ENCODE assay signal across 20 cellular contexts in the genomic region with DNA sequence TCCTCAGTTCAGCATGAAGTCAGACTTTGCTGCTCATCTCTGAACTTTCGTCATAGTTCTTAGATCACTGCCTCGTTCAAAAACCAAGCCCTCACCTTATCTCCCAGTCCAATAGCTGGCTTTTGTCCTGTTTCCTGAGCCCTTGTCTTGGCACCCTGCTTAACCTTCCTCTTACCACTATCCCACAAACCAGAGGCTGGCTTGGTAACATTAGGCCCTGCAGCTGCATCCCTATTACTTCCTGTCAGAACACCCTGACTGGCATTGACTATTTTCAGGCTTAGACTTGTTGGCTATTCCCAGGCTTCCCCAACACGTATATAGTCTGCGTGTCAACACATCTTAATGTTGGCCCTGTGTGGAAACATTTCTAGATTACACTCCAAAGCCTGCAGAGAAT.
A peak's percentile ranks its signal among the peaks of the same experiment; 100 is the strongest.
DNase-seq lines count a peak whose midpoint lies in the region; ATAC-seq and TF ChIP-seq lines count a peak whose summit lies in the region.
"Had no signal": no experiment of that assay in that cellular context is flagged by ENCODE, and none has a peak within 500 bp of the region (broad histone marks: within the 10 kb centered on the region; RNA-seq: fewer than 3 reads in every experiment).

No MANE protein-coding gene starts in this region.

- no peaks in the 10 kb centered on the region for H3K36me3 Mint-ChIP-seq in activated CD8-positive, alpha-beta memory T cell treated with anti-CD3 and anti-CD28 coated beads, Interleukin-2, amount 10 ng/mL, durations not matched to agents 7 days and 5 days
- no peaks in the 10 kb centered on the region for H3K36me3 Mint-ChIP-seq in activated naive CD4-positive, alpha-beta T cell treated with anti-CD3 and anti-CD28 coated beads for 36 hours (ENCODE audit: low read depth)

- no peaks in the 10 kb centered on the region for H3K4me1 ChIP-seq in upper lobe of right lung
- H3K4me1 ChIP-seq in uterus: no peaks in the 10 kb centered on the region
- H3K4me1 ChIP-seq: SJCRH30 had no signal

- no peaks in the 10 kb centered on the region for H3K4me1 Mint-ChIP-seq in activated CD8-positive, alpha-beta memory T cell treated with anti-CD3 and anti-CD28 coated beads, Interleukin-2, amount 10 ng/mL, durations not matched to agents 7 days and 5 days
- no peaks in the 10 kb centered on the region for H3K4me1 Mint-ChIP-seq in activated naive CD4-positive, alpha-beta T cell treated with anti-CD3 and anti-CD28 coated beads for 36 hours (ENCODE audit: low read depth)

- intact Hi-C loops in Right ventricle myocardium inferior (cut with DNase I) (no loop called here), cardiac septum (cut with DNase I) (no loop called here), left cardiac atrium (cut with DNase I) (no loop called here), upper lobe of right lung (cut with DNase I) (no loop called here), uterus (cut with DNase I; ENCODE audit: low total_unique reads) (no loop called here)
- intact Hi-C loops in activated naive CD4-positive, alpha-beta T cell treated with anti-CD3 and anti-CD28 coated beads for 36 hours (cut with micrococcal nuclease): no loop called here

- H3K27me3 Mint-ChIP-seq in activated CD8-positive, alpha-beta memory T cell treated with anti-CD3 and anti-CD28 coated beads, Interleukin-2, amount 10 ng/mL, durations not matched to agents 7 days and 5 days: no peaks in the 10 kb centered on the region
- no peaks in the 10 kb centered on the region for H3K27me3 Mint-ChIP-seq in activated naive CD4-positive, alpha-beta T cell treated with anti-CD3 and anti-CD28 coated beads for 36 hours (ENCODE audit: low read depth)
- H3K27me3 Mint-ChIP-seq: activated CD8-positive, alpha-beta T cell treated with anti-CD3 and anti-CD28 coated beads for 36 hours; effector memory CD8-positive, alpha-beta T cell had no signal

- CTCF ChIA-PET in activated CD8-positive, alpha-beta memory T cell treated with anti-CD3 and anti-CD28 coated beads, Interleukin-2, amount 10 ng/mL, durations not matched to agents 7 days and 5 days (lab: Charles Lee): no interaction called here
- CTCF ChIA-PET in activated naive CD4-positive, alpha-beta T cell treated with anti-CD3 and anti-CD28 coated beads for 36 hours (lab: Charles Lee): interaction anchor here (0.6 kb wide), 2 partner anchors 568 to 691 kb away, joined by 3 to 5 read pairs; no protein-coding TSS in a partner anchor

- TF ChIP-seq POLR2A in uterus (IDR thresholded peaks at IDR 0.05): no peak

- H3K4me3 Mint-ChIP-seq in activated CD8-positive, alpha-beta memory T cell treated with anti-CD3 and anti-CD28 coated beads, Interleukin-2, amount 10 ng/mL, durations not matched to agents 7 days and 5 days: no peak overlapping the region
- H3K4me3 Mint-ChIP-seq in activated naive CD4-positive, alpha-beta T cell treated with anti-CD3 and anti-CD28 coated beads for 36 hours: no peak overlapping the region
- H3K4me3 Mint-ChIP-seq: activated CD8-positive, alpha-beta T cell treated with anti-CD3 and anti-CD28 coated beads for 36 hours; effector memory CD8-positive, alpha-beta T cell had no signal

- H3K4me3 ChIP-seq in upper lobe of right lung (no peak overlapping the region), uterus (no peak overlapping the region)
- H3K4me3 ChIP-seq: BLaER1 treated with 17β-estradiol and CSF1 and Interleukin-3, amounts not matched to agents 10 nM and 100 nM; SJCRH30; vagina had no signal

- ATAC-seq in Right ventricle myocardium inferior (peak; percentile 72), left cardiac atrium (peak; percentile 38 to 57), upper lobe of right lung (peak; percentile 39)
- ATAC-seq in activated CD8-positive, alpha-beta memory T cell treated with anti-CD3 and anti-CD28 coated beads, Interleukin-2, amount 10 ng/mL, durations not matched to agents 7 days and 5 days: no peak
- ATAC-seq: activated CD8-positive, alpha-beta T cell treated with anti-CD3 and anti-CD28 coated beads for 36 hours; effector memory CD8-positive, alpha-beta T cell had no signal

- H3K27me3 ChIP-seq in upper lobe of right lung: no peaks in the 10 kb centered on the region
- H3K27me3 ChIP-seq in uterus: no peaks in the 10 kb centered on the region
- H3K27me3 ChIP-seq: BLaER1 treated with 17β-estradiol and CSF1 and Interleukin-3, amounts not matched to agents 10 nM and 100 nM; SJCRH30; vagina had no signal

- no peaks in the 10 kb centered on the region for H3K9me3 ChIP-seq in upper lobe of right lung
- H3K9me3 ChIP-seq in uterus: no peaks in the 10 kb centered on the region
- H3K9me3 ChIP-seq: BLaER1 treated with 17β-estradiol and CSF1 and Interleukin-3, amounts not matched to agents 10 nM and 100 nM; SJCRH30; vagina had no signal

- DNase-seq in Right ventricle myocardium inferior (ENCODE audit: missing footprints): no peak
- no peak for DNase-seq in cardiac septum (ENCODE audit: low spot score)
- DNase-seq in amniotic epithelial cell (ENCODE audit: low read depth): peak; percentile 25
- no peak for DNase-seq in left cardiac atrium
- no peak for DNase-seq in upper lobe of right lung
- no peak for DNase-seq in activated CD8-positive, alpha-beta memory T cell treated with anti-CD3 and anti-CD28 coated beads, Interleukin-2, amount 10 ng/mL, durations not matched to agents 7 days and 5 days
- DNase-seq in uterus: no peak
- no peak for DNase-seq in activated naive CD4-positive, alpha-beta T cell treated with anti-CD3 and anti-CD28 coated beads for 36 hours
- DNase-seq: activated CD4-positive, CD25-positive, alpha-beta regulatory T cell; activated CD8-positive, alpha-beta T cell treated with anti-CD3 and anti-CD28 coated beads for 36 hours; activated T-cell treated with anti-CD3 and anti-CD28 coated beads, Interleukin-2, amount 50 U/mL, for 1 hour; aorta; cerebellar nuclear complex; effector memory CD8-positive, alpha-beta T cell; NCI-H2171 treated with DMSO at 0.1 percent for 48 hours; SJCRH30; stimulated activated CD4-positive, alpha-beta T cell treated with anti-CD3 and anti-CD28 coated beads, Interleukin-15, amount 100 ng/mL, for 24 hours; T-helper 2 cell had no signal

- no peaks in the 10 kb centered on the region for H3K9me3 Mint-ChIP-seq in activated CD8-positive, alpha-beta memory T cell treated with anti-CD3 and anti-CD28 coated beads, Interleukin-2, amount 10 ng/mL, durations not matched to agents 7 days and 5 days (ENCODE audit: low read depth)
- no peaks in the 10 kb centered on the region for H3K9me3 Mint-ChIP-seq in activated naive CD4-positive, alpha-beta T cell treated with anti-CD3 and anti-CD28 coated beads for 36 hours
- H3K9me3 Mint-ChIP-seq: activated CD8-positive, alpha-beta T cell treated with anti-CD3 and anti-CD28 coated beads for 36 hours; effector memory CD8-positive, alpha-beta T cell had no signal

- H3K27ac ChIP-seq in upper lobe of right lung (no peak overlapping the region), uterus (no peak overlapping the region)
- H3K27ac ChIP-seq: BLaER1 treated with 17β-estradiol and CSF1 and Interleukin-3, amounts not matched to agents 10 nM and 100 nM; SJCRH30; vagina had no signal

- no peak overlapping the region for H3K27ac Mint-ChIP-seq in activated CD8-positive, alpha-beta memory T cell treated with anti-CD3 and anti-CD28 coated beads, Interleukin-2, amount 10 ng/mL, durations not matched to agents 7 days and 5 days
- no peak overlapping the region for H3K27ac Mint-ChIP-seq in activated naive CD4-positive, alpha-beta T cell treated with anti-CD3 and anti-CD28 coated beads for 36 hours
- H3K27ac Mint-ChIP-seq: activated CD8-positive, alpha-beta T cell treated with anti-CD3 and anti-CD28 coated beads for 36 hours; effector memory CD8-positive, alpha-beta T cell had no signal

- TF ChIP-seq CTCF in upper lobe of right lung (IDR thresholded peaks at IDR 0.05) (no peak), uterus (IDR thresholded peaks at IDR 0.05) (no peak)

- H3K36me3 ChIP-seq in upper lobe of right lung (no peaks in the 10 kb centered on the region), uterus (no peaks in the 10 kb centered on the region)
- H3K36me3 ChIP-seq: SJCRH30, vagina had no signal
